33 cellular contexts compared by ENCODE assay signal in genomic region chr1:151184211-151184610, GRCh38. TPM values are rescaled to one million over a fixed set of nuclear protein-coding genes. Genes with fewer than 3 reads are reported as not detected.
"Had no signal": no experiment of that assay in that cellular context is flagged by ENCODE, and none has a peak within 500 bp of the region (broad histone marks: within the 10 kb centered on the region; RNA-seq: fewer than 3 reads in every experiment).

No MANE protein-coding gene starts in this region.

- H3K27ac ChIP-seq: brain microvascular endothelial cell, coronary artery, dorsolateral prefrontal cortex, foreskin keratinocyte had no signal

- DNase-seq: activated CD4-positive, alpha-beta memory T cell treated with anti-CD3 and anti-CD28 coated beads, Interleukin-2, amount 10 ng/mL, durations not matched to agents 7 days and 5 days; activated CD4-positive, alpha-beta T cell treated with anti-CD3 and anti-CD28 coated beads for 1 hour; activated CD4-positive, alpha-beta T cell treated with anti-CD3 and anti-CD28 coated beads for 4 hours; activated CD4-positive, alpha-beta T cell treated with anti-CD3 and anti-CD28 coated beads, Interleukin-2, amount 10 ng/mL, durations not matched to agents 7 days and 5 days; activated CD4-positive, alpha-beta T cell treated with anti-CD3 and anti-CD28 coated beads, Interleukin-2, amount 50 U/mL, for 4 hours; activated CD4-positive, CD25-positive, alpha-beta regulatory T cell; activated CD8-positive, alpha-beta memory T cell treated with anti-CD3 and anti-CD28 coated beads, Interleukin-2, amount 10 ng/mL, durations not matched to agents 7 days and 5 days; activated CD8-positive, alpha-beta memory T cell treated with anti-CD3 and anti-CD28 coated beads, Interleukin-2, amount 50 U/mL, for 4 hours; activated effector memory CD4-positive, alpha-beta T cell treated with anti-CD3 and anti-CD28 coated beads, Interleukin-2, amount 50 U/mL, for 16 hours; activated naive CD4-positive, alpha-beta T cell treated with anti-CD3 and anti-CD28 coated beads, Interleukin-2, amount 10 ng/mL, durations not matched to agents 7 days and 5 days; activated T-cell treated with anti-CD3 and anti-CD28 coated beads, Interleukin-2, amount 50 U/mL, for 1 hour; activated T-cell treated with anti-CD3 and anti-CD28 coated beads, Interleukin-2, amount 50 U/mL, for 48 hours; amniotic stem cell; anterior cingulate cortex; brain microvascular endothelial cell; dorsolateral prefrontal cortex; effector memory CD4-positive, alpha-beta T cell; endodermal cell; erythroblast; foreskin keratinocyte; gastrocnemius medialis; glutamatergic neuron; T-helper 2 cell had no signal

- H3K27me3 Mint-ChIP-seq: activated CD4-positive, alpha-beta memory T cell treated with anti-CD3 and anti-CD28 coated beads, Interleukin-2, amount 10 ng/mL, durations not matched to agents 7 days and 5 days; activated CD4-positive, alpha-beta T cell treated with anti-CD3 and anti-CD28 coated beads, Interleukin-2, amount 10 ng/mL, durations not matched to agents 7 days and 5 days; activated CD8-positive, alpha-beta memory T cell treated with anti-CD3 and anti-CD28 coated beads, Interleukin-2, amount 10 ng/mL, durations not matched to agents 7 days and 5 days; activated naive CD4-positive, alpha-beta T cell treated with anti-CD3 and anti-CD28 coated beads, Interleukin-2, amount 10 ng/mL, durations not matched to agents 7 days and 5 days; activated naive CD8-positive, alpha-beta T cell; central memory CD8-positive, alpha-beta T cell; dendritic cell treated with granulocyte-macrophage colony-stimulating factor and Interleukin-4, amounts not matched to agents 40 ng/mL and 50 ng/mL, for 4 days had no signal

- H3K4me3 Mint-ChIP-seq: activated CD4-positive, alpha-beta memory T cell treated with anti-CD3 and anti-CD28 coated beads, Interleukin-2, amount 10 ng/mL, durations not matched to agents 7 days and 5 days; activated CD4-positive, alpha-beta T cell treated with anti-CD3 and anti-CD28 coated beads, Interleukin-2, amount 10 ng/mL, durations not matched to agents 7 days and 5 days; activated CD8-positive, alpha-beta memory T cell treated with anti-CD3 and anti-CD28 coated beads, Interleukin-2, amount 10 ng/mL, durations not matched to agents 7 days and 5 days; activated naive CD4-positive, alpha-beta T cell treated with anti-CD3 and anti-CD28 coated beads, Interleukin-2, amount 10 ng/mL, durations not matched to agents 7 days and 5 days; activated naive CD8-positive, alpha-beta T cell; activated T-helper 1 cell treated with anti-CD3 and anti-CD28 coated beads, Interleukin-12 subunit alpha, Interleukin-12 subunit beta, Interleukin-2, Interleukin-4 antibody, amounts not matched to agents 30 ng/mL and 10 ng/mL and 1 ng/mL, durations not matched to agents 14 hours and 24 hours and 36 hours; central memory CD8-positive, alpha-beta T cell; dendritic cell treated with granulocyte-macrophage colony-stimulating factor and Interleukin-4, amounts not matched to agents 40 ng/mL and 50 ng/mL, for 4 days; endodermal cell had no signal

- ATAC-seq: activated CD8-positive, alpha-beta memory T cell treated with anti-CD3 and anti-CD28 coated beads, Interleukin-2, amount 10 ng/mL, durations not matched to agents 7 days and 5 days; foreskin keratinocyte; gastrocnemius medialis had no signal

- H3K4me3 ChIP-seq: coronary artery, dorsolateral prefrontal cortex, esophagus muscularis mucosa, gastrocnemius medialis had no signal

- H3K9me3 Mint-ChIP-seq: activated CD4-positive, alpha-beta memory T cell treated with anti-CD3 and anti-CD28 coated beads, Interleukin-2, amount 10 ng/mL, durations not matched to agents 7 days and 5 days; activated CD4-positive, alpha-beta T cell treated with anti-CD3 and anti-CD28 coated beads, Interleukin-2, amount 10 ng/mL, durations not matched to agents 7 days and 5 days; activated naive CD4-positive, alpha-beta T cell treated with anti-CD3 and anti-CD28 coated beads, Interleukin-2, amount 10 ng/mL, durations not matched to agents 7 days and 5 days; activated T-helper 1 cell treated with anti-CD3 and anti-CD28 coated beads, Interleukin-12 subunit alpha, Interleukin-12 subunit beta, Interleukin-2, Interleukin-4 antibody, amounts not matched to agents 30 ng/mL and 10 ng/mL and 1 ng/mL, durations not matched to agents 14 hours and 24 hours and 36 hours; activated T-helper 2 cell treated with anti-CD3 and anti-CD28 coated beads, Interferon-gamma antibody, Interleukin-2, Interleukin-4, amounts not matched to agents 10 μg/mL and 5 μg/mL and 100 μg/mL, durations not matched to agents 14 hours and 24 hours and 36 hours; central memory CD8-positive, alpha-beta T cell; dendritic cell treated with granulocyte-macrophage colony-stimulating factor and Interleukin-4, amounts not matched to agents 40 ng/mL and 50 ng/mL, for 4 days; endodermal cell had no signal

- H3K27me3 ChIP-seq: brain microvascular endothelial cell, dorsolateral prefrontal cortex, esophagus muscularis mucosa, foreskin keratinocyte, gastrocnemius medialis had no signal

- H3K27ac Mint-ChIP-seq: activated CD4-positive, alpha-beta memory T cell treated with anti-CD3 and anti-CD28 coated beads, Interleukin-2, amount 10 ng/mL, durations not matched to agents 7 days and 5 days; activated CD4-positive, alpha-beta T cell treated with anti-CD3 and anti-CD28 coated beads, Interleukin-2, amount 10 ng/mL, durations not matched to agents 7 days and 5 days; activated CD8-positive, alpha-beta memory T cell treated with anti-CD3 and anti-CD28 coated beads, Interleukin-2, amount 10 ng/mL, durations not matched to agents 7 days and 5 days; activated naive CD4-positive, alpha-beta T cell treated with anti-CD3 and anti-CD28 coated beads, Interleukin-2, amount 10 ng/mL, durations not matched to agents 7 days and 5 days; activated naive CD8-positive, alpha-beta T cell; activated T-helper 1 cell treated with anti-CD3 and anti-CD28 coated beads, Interleukin-12 subunit alpha, Interleukin-12 subunit beta, Interleukin-2, Interleukin-4 antibody, amounts not matched to agents 30 ng/mL and 10 ng/mL and 1 ng/mL, durations not matched to agents 14 hours and 24 hours and 36 hours; activated T-helper 2 cell treated with anti-CD3 and anti-CD28 coated beads, Interferon-gamma antibody, Interleukin-2, Interleukin-4, amounts not matched to agents 10 μg/mL and 5 μg/mL and 100 μg/mL, durations not matched to agents 14 hours and 24 hours and 36 hours; dendritic cell treated with granulocyte-macrophage colony-stimulating factor and Interleukin-4, amounts not matched to agents 40 ng/mL and 50 ng/mL, for 4 days; endodermal cell had no signal

- H3K9me3 ChIP-seq: esophagus muscularis mucosa, gastrocnemius medialis had no signal

RNA-seq across cellular contexts. Expression of gene TMOD4, which starts 8.4 kb away (rescaled TPM):
- total RNA-seq: bronchial epithelial cell, cardiac septum, cerebellum had no signal
